In the genomic region with DNA sequence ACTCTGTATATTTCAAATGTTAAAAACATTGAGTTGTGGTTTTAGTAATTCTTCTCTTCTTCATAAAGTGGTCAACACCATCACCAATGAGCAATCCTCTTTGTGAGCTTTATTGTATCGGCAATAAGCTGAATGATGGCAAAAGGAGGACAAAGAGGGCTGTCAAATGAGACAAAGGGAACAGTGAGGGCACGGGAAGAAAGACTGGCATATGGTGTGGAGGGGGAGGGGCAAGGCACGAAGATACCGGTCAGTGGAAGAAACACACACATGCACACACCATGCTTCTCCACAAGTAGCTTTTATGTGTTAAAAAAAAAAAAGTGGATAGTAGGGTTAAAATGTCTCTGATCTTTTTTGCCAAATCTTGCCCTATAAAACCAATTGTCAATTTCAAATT, we compare ENCODE assay signal across 14 cellular contexts.
A peak's percentile ranks its signal among the peaks of the same experiment; 100 is the strongest.
DNase-seq lines count a peak whose midpoint lies in the region; ATAC-seq and TF ChIP-seq lines count a peak whose summit lies in the region.
"Had no signal": no experiment of that assay in that cellular context is flagged by ENCODE, and none has a peak within 500 bp of the region (broad histone marks: within the 10 kb centered on the region; RNA-seq: fewer than 3 reads in every experiment).

No MANE protein-coding gene starts in this region.

- WGBS in right cardiac atrium = 71% methylated on average over 4 of the region's 4 CpGs

- peaks cover 7% of the 10 kb centered on the region for H3K9me3 Mint-ChIP-seq in neural crest cell
- H3K9me3 Mint-ChIP-seq: naive thymus-derived CD8-positive, alpha-beta T cell; stimulated activated naive CD8-positive, alpha-beta T cell treated with anti-CD3 and anti-CD28 coated beads, Interleukin-15, amount 100 ng/mL, for 72 hours had no signal

- no peaks in the 10 kb centered on the region for H3K27me3 ChIP-seq in right cardiac atrium (ENCODE audit: control insufficient read depth, insufficient read depth)
- H3K27me3 ChIP-seq: foreskin keratinocyte had no signal

- H3K27ac ChIP-seq in right cardiac atrium (ENCODE audit: low read length) = no peak overlapping the region
- H3K27ac ChIP-seq: foreskin keratinocyte had no signal

- peak overlapping the region; percentile 39 for H3K4me3 Mint-ChIP-seq in neural crest cell
- H3K4me3 Mint-ChIP-seq: naive thymus-derived CD8-positive, alpha-beta T cell; stimulated activated naive CD8-positive, alpha-beta T cell treated with anti-CD3 and anti-CD28 coated beads, Interleukin-15, amount 100 ng/mL, for 72 hours had no signal

- intact Hi-C loops in right cardiac atrium (cut with DNase I) = loop anchor here in 1 of 4 donors (5.0 kb wide), 1 partner anchor 509 kb away; the partner anchor contains the start of gene CITED2

- peak; percentile 11 for DNase-seq in DMS53 (lab: John Stamatoyannopoulos, UW)
- no peak for DNase-seq in DMS53 treated with DMSO at 0.1 percent for 48 hours (lab: John Stamatoyannopoulos, UW; ENCODE audit: unreplicated experiment)
- peak; percentile 46 for DNase-seq in NCI-H345 (lab: John Stamatoyannopoulos, UW)
- DNase-seq in cerebellar cortex (ENCODE audit: low spot score) = peak; percentile 78
- no peak for DNase-seq in neural crest cell (ENCODE audit: low read depth, low spot score)
- DNase-seq in right cardiac atrium = no peak
- no peak for DNase-seq in anterior cingulate cortex (lab: John Stamatoyannopoulos, UW)
- no peak for DNase-seq in SW480 (ENCODE audit: low spot score)
- DNase-seq: activated gamma-delta T cell, amniotic stem cell, NCI-H1436 treated with DMSO at 0.1 percent for 48 hours had no signal

- TF ChIP-seq CTCF in neural crest cell (conservative IDR thresholded peaks at IDR 0.05) = no peak

- peaks cover 4% of the 10 kb centered on the region for H3K36me3 Mint-ChIP-seq in neural crest cell (ENCODE audit: low read depth)

- H3K4me3 ChIP-seq in right cardiac atrium (ENCODE audit: low read length) = no peak overlapping the region

- peak overlapping the region; percentile 92 for H3K27ac Mint-ChIP-seq in neural crest cell (ENCODE audit: unreplicated experiment)
- H3K27ac Mint-ChIP-seq: naive thymus-derived CD8-positive, alpha-beta T cell; stimulated activated naive CD8-positive, alpha-beta T cell treated with anti-CD3 and anti-CD28 coated beads, Interleukin-15, amount 100 ng/mL, for 72 hours had no signal

- H3K27me3 Mint-ChIP-seq in neural crest cell (ENCODE audit: low read depth) = no peaks in the 10 kb centered on the region
- H3K27me3 Mint-ChIP-seq: stimulated activated naive CD8-positive, alpha-beta T cell treated with anti-CD3 and anti-CD28 coated beads, Interleukin-15, amount 100 ng/mL, for 72 hours had no signal

- ATAC-seq in right cardiac atrium = no peak

- H3K4me1 ChIP-seq in right cardiac atrium (ENCODE audit: control insufficient read depth, insufficient read depth, low read length) = peaks cover 2% of the 10 kb centered on the region
- H3K4me1 ChIP-seq: foreskin keratinocyte had no signal

- H3K4me1 Mint-ChIP-seq in neural crest cell = peaks cover 64% of the 10 kb centered on the region
- H3K4me1 Mint-ChIP-seq: stimulated activated naive CD8-positive, alpha-beta T cell treated with anti-CD3 and anti-CD28 coated beads, Interleukin-15, amount 100 ng/mL, for 72 hours had no signal

- no peaks in the 10 kb centered on the region for H3K9me3 ChIP-seq in right cardiac atrium (ENCODE audit: control insufficient read depth, low read length)

Comparison
In these comparisons a context has a peak if more than half of its experiments do, and no peak if none do; other contexts are left out.
1. DNase-seq: peak in DMS53 (single experiment), NCI-H345 (single experiment) and cerebellar cortex (single experiment); none in DMS53 treated with DMSO at 0.1 percent for 48 hours (single experiment), neural crest cell (single experiment), right cardiac atrium (0 of 3), anterior cingulate cortex (0 of 58) and SW480 (single experiment).